Comparison of ENCODE assay signal across 10 cellular contexts in genomic region chr2:143261986-143262784, GRCh38.
DNase-seq lines count a peak whose midpoint lies in the region; ATAC-seq lines count a peak whose summit lies in the region.
"Had no signal": no experiment of that assay in that cellular context is flagged by ENCODE, and none has a peak within 500 bp of the region (broad histone marks: within the 10 kb centered on the region; RNA-seq: fewer than 3 reads in every experiment).

No MANE protein-coding gene starts in this region.

- peaks cover 31% of the 10 kb centered on the region for H3K36me3 ChIP-seq in KOPT-K1 (ENCODE audit: insufficient read depth, low read length)
- H3K36me3 ChIP-seq: SJCRH30, thyroid gland had no signal

- H3K9me3 Mint-ChIP-seq in stimulated activated effector memory CD8-positive, alpha-beta T cell treated with anti-CD3 and anti-CD28 coated beads, Interleukin-12 subunit alpha, Interleukin-12 subunit beta, amount 100 ng/mL, for 72 hours: peaks cover 5% of the 10 kb centered on the region

- H3K4me1 Mint-ChIP-seq in stimulated activated effector memory CD8-positive, alpha-beta T cell treated with anti-CD3 and anti-CD28 coated beads, Interleukin-12 subunit alpha, Interleukin-12 subunit beta, amount 100 ng/mL, for 72 hours: peaks cover 68% of the 10 kb centered on the region

- peaks cover 27% of the 10 kb centered on the region for H3K9me3 ChIP-seq in KOPT-K1 (ENCODE audit: insufficient read depth, low read length, poor library complexity, severe bottlenecking)
- H3K9me3 ChIP-seq: thyroid gland had no signal

- peak overlapping the region; percentile 93 for H3K27ac Mint-ChIP-seq in stimulated activated effector memory CD8-positive, alpha-beta T cell treated with anti-CD3 and anti-CD28 coated beads, Interleukin-12 subunit alpha, Interleukin-12 subunit beta, amount 100 ng/mL, for 72 hours

- peak overlapping the region; percentile 93 for H3K27ac ChIP-seq in KOPT-K1 (ENCODE audit: low read depth, low read length, poor library complexity, severe bottlenecking)
- H3K27ac ChIP-seq: SJCRH30, thyroid gland had no signal

- ATAC-seq in Right ventricle myocardium superior (ENCODE audit: poor library complexity) (no peak), left ventricle myocardium superior (no peak)
- peak; percentile 74 for ATAC-seq in stimulated activated effector memory CD8-positive, alpha-beta T cell treated with anti-CD3 and anti-CD28 coated beads, Interleukin-12 subunit alpha, Interleukin-12 subunit beta, amount 100 ng/mL, for 72 hours

- H3K4me3 Mint-ChIP-seq in stimulated activated effector memory CD8-positive, alpha-beta T cell treated with anti-CD3 and anti-CD28 coated beads, Interleukin-12 subunit alpha, Interleukin-12 subunit beta, amount 100 ng/mL, for 72 hours: peak overlapping the region; percentile 60

- intact Hi-C loops in Right ventricle myocardium superior (cut with DNase I) (no loop called here), left ventricle myocardium superior (cut with micrococcal nuclease) (no loop called here)

- DNase-seq in Right ventricle myocardium superior: peak; percentile 38
- DNase-seq in left ventricle myocardium superior: no peak
- peak; percentile 37 for DNase-seq in activated effector memory CD4-positive, alpha-beta T cell treated with Interleukin-2 at 50 U/mL for 16 hours
- peak in 1 of 2 donors; percentile 70 for DNase-seq in stimulated activated effector memory CD8-positive, alpha-beta T cell treated with anti-CD3 and anti-CD28 coated beads, Interleukin-12 subunit alpha, Interleukin-12 subunit beta, amount 100 ng/mL, for 72 hours (ENCODE audit: low spot score in 2 of 2)
- no peak for DNase-seq in midbrain (lab: John Stamatoyannopoulos, UW)
- DNase-seq in amniotic stem cell (lab: John Stamatoyannopoulos, UW): no peak
- no peak for DNase-seq in hepatic stellate cell (ENCODE audit: low spot score)

- H3K36me3 Mint-ChIP-seq in stimulated activated effector memory CD8-positive, alpha-beta T cell treated with anti-CD3 and anti-CD28 coated beads, Interleukin-12 subunit alpha, Interleukin-12 subunit beta, amount 100 ng/mL, for 72 hours: peaks cover 27% of the 10 kb centered on the region

Comparison
In these comparisons a context has a peak if more than half of its experiments do, and no peak if none do; other contexts are left out.
1. DNase-seq: peak in Right ventricle myocardium superior (single experiment) and activated effector memory CD4-positive, alpha-beta T cell treated with Interleukin-2 at 50 U/mL for 16 hours (single experiment); none in left ventricle myocardium superior (single experiment), midbrain (single experiment), amniotic stem cell (single experiment) and hepatic stellate cell (single experiment).